1 cellular context compared by ENCODE assay signal in the genomic region with DNA sequence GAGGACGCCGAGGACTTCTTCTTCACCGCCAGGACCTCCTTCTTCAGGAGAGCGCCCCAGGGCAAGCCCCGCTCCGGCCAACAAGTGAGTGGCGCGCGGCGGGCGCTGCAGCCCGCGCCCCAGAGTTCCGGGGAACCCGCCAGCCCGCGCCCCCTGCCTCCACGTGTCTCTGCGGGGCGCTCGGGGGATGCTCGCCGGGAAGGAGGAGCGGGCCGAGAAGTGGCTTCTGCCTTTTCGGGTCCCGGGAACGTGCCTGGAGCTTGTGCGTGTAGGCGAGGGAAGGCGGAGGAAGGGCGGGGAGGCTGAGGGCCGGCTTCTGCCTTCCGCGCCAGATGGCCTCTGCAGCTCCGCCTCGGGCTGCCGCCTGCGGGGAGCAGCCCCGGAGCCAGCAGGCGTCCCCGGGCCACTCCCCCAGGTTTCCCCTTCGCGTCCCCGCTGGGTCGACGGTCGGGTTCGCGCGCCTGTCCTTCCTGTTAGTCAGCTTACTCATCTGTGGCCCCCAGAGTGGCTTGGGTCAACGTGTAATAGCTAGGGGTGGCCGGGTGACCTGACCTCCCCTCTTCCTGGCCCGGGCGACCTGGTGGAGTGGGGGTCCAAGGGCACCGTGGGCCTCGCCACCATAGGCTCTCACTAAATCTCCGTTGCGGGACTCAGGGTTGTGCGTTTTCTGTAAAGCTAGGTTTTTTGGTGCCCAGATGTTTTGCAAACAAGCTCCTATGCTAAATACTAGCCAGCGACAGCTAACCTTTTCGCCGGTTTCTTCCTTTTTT.
A peak's percentile ranks its signal among the peaks of the same experiment; 100 is the strongest.
TF ChIP-seq lines count a peak whose summit lies in the region.

No MANE protein-coding gene starts in this region.

TF ChIP-seq in K562, 482 proteins besides CTCF, POLR2A, EP300 and RAD21 (continued from another document and continues in another):
- TF ChIP-seq, protein P1, sequence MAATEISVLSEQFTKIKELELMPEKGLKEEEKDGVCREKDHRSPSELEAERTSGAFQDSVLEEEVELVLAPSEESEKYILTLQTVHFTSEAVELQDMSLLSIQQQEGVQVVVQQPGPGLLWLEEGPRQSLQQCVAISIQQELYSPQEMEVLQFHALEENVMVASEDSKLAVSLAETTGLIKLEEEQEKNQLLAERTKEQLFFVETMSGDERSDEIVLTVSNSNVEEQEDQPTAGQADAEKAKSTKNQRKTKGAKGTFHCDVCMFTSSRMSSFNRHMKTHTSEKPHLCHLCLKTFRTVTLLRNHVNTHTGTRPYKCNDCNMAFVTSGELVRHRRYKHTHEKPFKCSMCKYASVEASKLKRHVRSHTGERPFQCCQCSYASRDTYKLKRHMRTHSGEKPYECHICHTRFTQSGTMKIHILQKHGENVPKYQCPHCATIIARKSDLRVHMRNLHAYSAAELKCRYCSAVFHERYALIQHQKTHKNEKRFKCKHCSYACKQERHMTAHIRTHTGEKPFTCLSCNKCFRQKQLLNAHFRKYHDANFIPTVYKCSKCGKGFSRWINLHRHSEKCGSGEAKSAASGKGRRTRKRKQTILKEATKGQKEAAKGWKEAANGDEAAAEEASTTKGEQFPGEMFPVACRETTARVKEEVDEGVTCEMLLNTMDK (IDR thresholded peaks at IDR 0.05; ENCODE audit: borderline replicate concordance, insufficient read depth, low read depth, low read length, poor library complexity, severe bottlenecking): no peak
- TF ChIP-seq CHD1 (IDR thresholded peaks at IDR 0.05; ENCODE audit: low read length): peak; percentile 93
- TF ChIP-seq, protein P2, sequence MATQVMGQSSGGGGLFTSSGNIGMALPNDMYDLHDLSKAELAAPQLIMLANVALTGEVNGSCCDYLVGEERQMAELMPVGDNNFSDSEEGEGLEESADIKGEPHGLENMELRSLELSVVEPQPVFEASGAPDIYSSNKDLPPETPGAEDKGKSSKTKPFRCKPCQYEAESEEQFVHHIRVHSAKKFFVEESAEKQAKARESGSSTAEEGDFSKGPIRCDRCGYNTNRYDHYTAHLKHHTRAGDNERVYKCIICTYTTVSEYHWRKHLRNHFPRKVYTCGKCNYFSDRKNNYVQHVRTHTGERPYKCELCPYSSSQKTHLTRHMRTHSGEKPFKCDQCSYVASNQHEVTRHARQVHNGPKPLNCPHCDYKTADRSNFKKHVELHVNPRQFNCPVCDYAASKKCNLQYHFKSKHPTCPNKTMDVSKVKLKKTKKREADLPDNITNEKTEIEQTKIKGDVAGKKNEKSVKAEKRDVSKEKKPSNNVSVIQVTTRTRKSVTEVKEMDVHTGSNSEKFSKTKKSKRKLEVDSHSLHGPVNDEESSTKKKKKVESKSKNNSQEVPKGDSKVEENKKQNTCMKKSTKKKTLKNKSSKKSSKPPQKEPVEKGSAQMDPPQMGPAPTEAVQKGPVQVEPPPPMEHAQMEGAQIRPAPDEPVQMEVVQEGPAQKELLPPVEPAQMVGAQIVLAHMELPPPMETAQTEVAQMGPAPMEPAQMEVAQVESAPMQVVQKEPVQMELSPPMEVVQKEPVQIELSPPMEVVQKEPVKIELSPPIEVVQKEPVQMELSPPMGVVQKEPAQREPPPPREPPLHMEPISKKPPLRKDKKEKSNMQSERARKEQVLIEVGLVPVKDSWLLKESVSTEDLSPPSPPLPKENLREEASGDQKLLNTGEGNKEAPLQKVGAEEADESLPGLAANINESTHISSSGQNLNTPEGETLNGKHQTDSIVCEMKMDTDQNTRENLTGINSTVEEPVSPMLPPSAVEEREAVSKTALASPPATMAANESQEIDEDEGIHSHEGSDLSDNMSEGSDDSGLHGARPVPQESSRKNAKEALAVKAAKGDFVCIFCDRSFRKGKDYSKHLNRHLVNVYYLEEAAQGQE (CRISPR knock-in tag; IDR thresholded peaks at IDR 0.05; ENCODE audit: low read depth): no peak
- TF ChIP-seq MCM5 (IDR thresholded peaks at IDR 0.05; ENCODE audit: low read depth): no peak
- TF ChIP-seq SOX6 (IDR thresholded peaks at IDR 0.05): no peak
- TF ChIP-seq NCOA4 (IDR thresholded peaks at IDR 0.05; ENCODE audit: partially characterized antibody): no peak
- TF ChIP-seq MYC (IDR thresholded peaks at IDR 0.05; ENCODE audit: low read depth, low read length): peak; percentile 56
- no peak for TF ChIP-seq MYC (CRISPR knock-in tag; IDR thresholded peaks at IDR 0.05; ENCODE audit: borderline replicate concordance, low read depth)
- peak; percentile 28 for TF ChIP-seq PCBP1 (IDR thresholded peaks at IDR 0.05; ENCODE audit: low read depth, low read length, poor library complexity, severe bottlenecking)
- TF ChIP-seq PHF20 (IDR thresholded peaks at IDR 0.05; ENCODE audit: partially characterized antibody): no peak
- TF ChIP-seq TRIM24 (IDR thresholded peaks at IDR 0.05): 0 out of 4 replicates have a peak, but pooled peaks of 1 of the 2 experiments have one; percentile 25
- peak; percentile 10; the same call in 1 of the 2 replicates for TF ChIP-seq RB1 (IDR thresholded peaks at IDR 0.05; ENCODE audit: low read depth)
- no peak for TF ChIP-seq ZNF764 (CRISPR knock-in tag; IDR thresholded peaks at IDR 0.05; ENCODE audit: low read depth)
- TF ChIP-seq, protein P3, sequence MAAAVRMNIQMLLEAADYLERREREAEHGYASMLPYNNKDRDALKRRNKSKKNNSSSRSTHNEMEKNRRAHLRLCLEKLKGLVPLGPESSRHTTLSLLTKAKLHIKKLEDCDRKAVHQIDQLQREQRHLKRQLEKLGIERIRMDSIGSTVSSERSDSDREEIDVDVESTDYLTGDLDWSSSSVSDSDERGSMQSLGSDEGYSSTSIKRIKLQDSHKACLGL (CRISPR knock-in tag; IDR thresholded peaks at IDR 0.05; ENCODE audit: borderline replicate concordance, poor library complexity, severe bottlenecking): peak; percentile 44
- TF ChIP-seq SMARCA5 (IDR thresholded peaks at IDR 0.05): no peak
- no peak for TF ChIP-seq MIER1 (IDR thresholded peaks at IDR 0.05; ENCODE audit: low read depth)
- no peak for TF ChIP-seq HMG20A (CRISPR knock-in tag; conservative IDR thresholded peaks at IDR 0.05)
- TF ChIP-seq OTX1 (CRISPR knock-in tag; IDR thresholded peaks at IDR 0.05): 0 out of 2 replicates have a peak, but pooled peaks have one; percentile 13
- 0 out of 4 replicates have a peak, but pooled peaks of 1 of the 2 experiments have one; percentile 36 for TF ChIP-seq SRF (CRISPR knock-in tag; IDR thresholded peaks at IDR 0.05)
- TF ChIP-seq GABPB1 (CRISPR knock-in tag; IDR thresholded peaks at IDR 0.05): 0 out of 2 replicates have a peak, but pooled peaks have one; percentile 20
- TF ChIP-seq ZNF134 (CRISPR knock-in tag; conservative IDR thresholded peaks at IDR 0.05): no peak
- TF ChIP-seq, protein P4, sequence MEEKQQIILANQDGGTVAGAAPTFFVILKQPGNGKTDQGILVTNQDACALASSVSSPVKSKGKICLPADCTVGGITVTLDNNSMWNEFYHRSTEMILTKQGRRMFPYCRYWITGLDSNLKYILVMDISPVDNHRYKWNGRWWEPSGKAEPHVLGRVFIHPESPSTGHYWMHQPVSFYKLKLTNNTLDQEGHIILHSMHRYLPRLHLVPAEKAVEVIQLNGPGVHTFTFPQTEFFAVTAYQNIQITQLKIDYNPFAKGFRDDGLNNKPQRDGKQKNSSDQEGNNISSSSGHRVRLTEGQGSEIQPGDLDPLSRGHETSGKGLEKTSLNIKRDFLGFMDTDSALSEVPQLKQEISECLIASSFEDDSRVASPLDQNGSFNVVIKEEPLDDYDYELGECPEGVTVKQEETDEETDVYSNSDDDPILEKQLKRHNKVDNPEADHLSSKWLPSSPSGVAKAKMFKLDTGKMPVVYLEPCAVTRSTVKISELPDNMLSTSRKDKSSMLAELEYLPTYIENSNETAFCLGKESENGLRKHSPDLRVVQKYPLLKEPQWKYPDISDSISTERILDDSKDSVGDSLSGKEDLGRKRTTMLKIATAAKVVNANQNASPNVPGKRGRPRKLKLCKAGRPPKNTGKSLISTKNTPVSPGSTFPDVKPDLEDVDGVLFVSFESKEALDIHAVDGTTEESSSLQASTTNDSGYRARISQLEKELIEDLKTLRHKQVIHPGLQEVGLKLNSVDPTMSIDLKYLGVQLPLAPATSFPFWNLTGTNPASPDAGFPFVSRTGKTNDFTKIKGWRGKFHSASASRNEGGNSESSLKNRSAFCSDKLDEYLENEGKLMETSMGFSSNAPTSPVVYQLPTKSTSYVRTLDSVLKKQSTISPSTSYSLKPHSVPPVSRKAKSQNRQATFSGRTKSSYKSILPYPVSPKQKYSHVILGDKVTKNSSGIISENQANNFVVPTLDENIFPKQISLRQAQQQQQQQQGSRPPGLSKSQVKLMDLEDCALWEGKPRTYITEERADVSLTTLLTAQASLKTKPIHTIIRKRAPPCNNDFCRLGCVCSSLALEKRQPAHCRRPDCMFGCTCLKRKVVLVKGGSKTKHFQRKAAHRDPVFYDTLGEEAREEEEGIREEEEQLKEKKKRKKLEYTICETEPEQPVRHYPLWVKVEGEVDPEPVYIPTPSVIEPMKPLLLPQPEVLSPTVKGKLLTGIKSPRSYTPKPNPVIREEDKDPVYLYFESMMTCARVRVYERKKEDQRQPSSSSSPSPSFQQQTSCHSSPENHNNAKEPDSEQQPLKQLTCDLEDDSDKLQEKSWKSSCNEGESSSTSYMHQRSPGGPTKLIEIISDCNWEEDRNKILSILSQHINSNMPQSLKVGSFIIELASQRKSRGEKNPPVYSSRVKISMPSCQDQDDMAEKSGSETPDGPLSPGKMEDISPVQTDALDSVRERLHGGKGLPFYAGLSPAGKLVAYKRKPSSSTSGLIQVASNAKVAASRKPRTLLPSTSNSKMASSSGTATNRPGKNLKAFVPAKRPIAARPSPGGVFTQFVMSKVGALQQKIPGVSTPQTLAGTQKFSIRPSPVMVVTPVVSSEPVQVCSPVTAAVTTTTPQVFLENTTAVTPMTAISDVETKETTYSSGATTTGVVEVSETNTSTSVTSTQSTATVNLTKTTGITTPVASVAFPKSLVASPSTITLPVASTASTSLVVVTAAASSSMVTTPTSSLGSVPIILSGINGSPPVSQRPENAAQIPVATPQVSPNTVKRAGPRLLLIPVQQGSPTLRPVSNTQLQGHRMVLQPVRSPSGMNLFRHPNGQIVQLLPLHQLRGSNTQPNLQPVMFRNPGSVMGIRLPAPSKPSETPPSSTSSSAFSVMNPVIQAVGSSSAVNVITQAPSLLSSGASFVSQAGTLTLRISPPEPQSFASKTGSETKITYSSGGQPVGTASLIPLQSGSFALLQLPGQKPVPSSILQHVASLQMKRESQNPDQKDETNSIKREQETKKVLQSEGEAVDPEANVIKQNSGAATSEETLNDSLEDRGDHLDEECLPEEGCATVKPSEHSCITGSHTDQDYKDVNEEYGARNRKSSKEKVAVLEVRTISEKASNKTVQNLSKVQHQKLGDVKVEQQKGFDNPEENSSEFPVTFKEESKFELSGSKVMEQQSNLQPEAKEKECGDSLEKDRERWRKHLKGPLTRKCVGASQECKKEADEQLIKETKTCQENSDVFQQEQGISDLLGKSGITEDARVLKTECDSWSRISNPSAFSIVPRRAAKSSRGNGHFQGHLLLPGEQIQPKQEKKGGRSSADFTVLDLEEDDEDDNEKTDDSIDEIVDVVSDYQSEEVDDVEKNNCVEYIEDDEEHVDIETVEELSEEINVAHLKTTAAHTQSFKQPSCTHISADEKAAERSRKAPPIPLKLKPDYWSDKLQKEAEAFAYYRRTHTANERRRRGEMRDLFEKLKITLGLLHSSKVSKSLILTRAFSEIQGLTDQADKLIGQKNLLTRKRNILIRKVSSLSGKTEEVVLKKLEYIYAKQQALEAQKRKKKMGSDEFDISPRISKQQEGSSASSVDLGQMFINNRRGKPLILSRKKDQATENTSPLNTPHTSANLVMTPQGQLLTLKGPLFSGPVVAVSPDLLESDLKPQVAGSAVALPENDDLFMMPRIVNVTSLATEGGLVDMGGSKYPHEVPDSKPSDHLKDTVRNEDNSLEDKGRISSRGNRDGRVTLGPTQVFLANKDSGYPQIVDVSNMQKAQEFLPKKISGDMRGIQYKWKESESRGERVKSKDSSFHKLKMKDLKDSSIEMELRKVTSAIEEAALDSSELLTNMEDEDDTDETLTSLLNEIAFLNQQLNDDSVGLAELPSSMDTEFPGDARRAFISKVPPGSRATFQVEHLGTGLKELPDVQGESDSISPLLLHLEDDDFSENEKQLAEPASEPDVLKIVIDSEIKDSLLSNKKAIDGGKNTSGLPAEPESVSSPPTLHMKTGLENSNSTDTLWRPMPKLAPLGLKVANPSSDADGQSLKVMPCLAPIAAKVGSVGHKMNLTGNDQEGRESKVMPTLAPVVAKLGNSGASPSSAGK (IDR thresholded peaks at IDR 0.05): no peak
- no peak for TF ChIP-seq NFYB (IDR thresholded peaks at IDR 0.05; ENCODE audit: extremely low read depth, insufficient read length)
- no peak for TF ChIP-seq ZNF121 (CRISPR knock-in tag; conservative IDR thresholded peaks at IDR 0.05)
- no peak for TF ChIP-seq CHD2 (IDR thresholded peaks at IDR 0.05; ENCODE audit: low read depth, low read length)
- peak; percentile 77; the same call in 1 of the 2 replicates for TF ChIP-seq FOXK1 (CRISPR knock-in tag; IDR thresholded peaks at IDR 0.05; ENCODE audit: borderline replicate concordance)
- TF ChIP-seq, protein P5, sequence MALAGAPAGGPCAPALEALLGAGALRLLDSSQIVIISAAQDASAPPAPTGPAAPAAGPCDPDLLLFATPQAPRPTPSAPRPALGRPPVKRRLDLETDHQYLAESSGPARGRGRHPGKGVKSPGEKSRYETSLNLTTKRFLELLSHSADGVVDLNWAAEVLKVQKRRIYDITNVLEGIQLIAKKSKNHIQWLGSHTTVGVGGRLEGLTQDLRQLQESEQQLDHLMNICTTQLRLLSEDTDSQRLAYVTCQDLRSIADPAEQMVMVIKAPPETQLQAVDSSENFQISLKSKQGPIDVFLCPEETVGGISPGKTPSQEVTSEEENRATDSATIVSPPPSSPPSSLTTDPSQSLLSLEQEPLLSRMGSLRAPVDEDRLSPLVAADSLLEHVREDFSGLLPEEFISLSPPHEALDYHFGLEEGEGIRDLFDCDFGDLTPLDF (CRISPR knock-in tag; IDR thresholded peaks at IDR 0.05): no peak
- TF ChIP-seq, protein P6, sequence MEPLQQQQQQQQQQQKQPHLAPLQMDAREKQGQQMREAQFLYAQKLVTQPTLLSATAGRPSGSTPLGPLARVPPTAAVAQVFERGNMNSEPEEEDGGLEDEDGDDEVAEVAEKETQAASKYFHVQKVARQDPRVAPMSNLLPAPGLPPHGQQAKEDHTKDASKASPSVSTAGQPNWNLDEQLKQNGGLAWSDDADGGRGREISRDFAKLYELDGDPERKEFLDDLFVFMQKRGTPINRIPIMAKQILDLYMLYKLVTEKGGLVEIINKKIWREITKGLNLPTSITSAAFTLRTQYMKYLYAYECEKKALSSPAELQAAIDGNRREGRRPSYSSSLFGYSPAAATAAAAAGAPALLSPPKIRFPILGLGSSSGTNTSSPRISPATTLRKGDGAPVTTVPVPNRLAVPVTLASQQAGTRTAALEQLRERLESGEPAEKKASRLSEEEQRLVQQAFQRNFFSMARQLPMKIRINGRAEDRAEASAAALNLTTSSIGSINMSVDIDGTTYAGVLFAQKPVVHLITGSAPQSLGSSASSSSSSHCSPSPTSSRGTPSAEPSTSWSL (CRISPR knock-in tag; IDR thresholded peaks at IDR 0.05; ENCODE audit: borderline replicate concordance): no peak
- no peak for TF ChIP-seq NR2C1 (IDR thresholded peaks at IDR 0.05)
- TF ChIP-seq NR2C1 (tag; IDR thresholded peaks at IDR 0.05): no peak
- TF ChIP-seq ZFP30 (CRISPR knock-in tag; IDR thresholded peaks at IDR 0.05; ENCODE audit: borderline replicate concordance): no peak
- TF ChIP-seq JUND (IDR thresholded peaks at IDR 0.05; ENCODE audit: borderline replicate concordance, low read depth, low read length): 0 out of 2 replicates have a peak, but pooled peaks have one; percentile 4
- no peak for TF ChIP-seq JUND (tag; IDR thresholded peaks at IDR 0.05; ENCODE audit: borderline replicate concordance, low read depth, low read length)
- no peak for TF ChIP-seq HEY1 (CRISPR knock-in tag; IDR thresholded peaks at IDR 0.05; ENCODE audit: borderline replicate concordance)
- no peak for TF ChIP-seq SMARCB1 (IDR thresholded peaks at IDR 0.05; ENCODE audit: insufficient read length, low read depth)
- TF ChIP-seq KLF16 (IDR thresholded peaks at IDR 0.05): no peak
- peak; percentile 49 for TF ChIP-seq L3MBTL2 (IDR thresholded peaks at IDR 0.05)
- TF ChIP-seq MAZ (CRISPR knock-in tag; conservative IDR thresholded peaks at IDR 0.05 in 1 of 2, IDR thresholded peaks at IDR 0.05 in 1 of 2): peak; percentile 49 to 53; a peak in 2 of 4 replicates
- TF ChIP-seq MECOM (CRISPR knock-in tag; IDR thresholded peaks at IDR 0.05): no peak
